In genomic region chr15:52100807-52101206, GRCh38 we compare ENCODE assay signal across 9 cellular contexts. TPM values are rescaled to one million over a fixed set of nuclear protein-coding genes. Genes with fewer than 3 reads are reported as not detected.
DNase-seq lines count a peak whose midpoint lies in the region; ATAC-seq and TF ChIP-seq lines count a peak whose summit lies in the region.
"Had no signal": no experiment of that assay in that cellular context is flagged by ENCODE, and none has a peak within 500 bp of the region (broad histone marks: within the 10 kb centered on the region; RNA-seq: fewer than 3 reads in every experiment).

No MANE protein-coding gene starts in this region.

- H3K36me3 Mint-ChIP-seq in MCF 10A (ENCODE audit: insufficient read depth, unreplicated experiment), result peaks cover 10% of the 10 kb centered on the region
- H3K36me3 Mint-ChIP-seq: WTC11 had no signal

- H3K4me3 ChIP-seq in lower lobe of right lung, result no peak overlapping the region

- no peaks in the 10 kb centered on the region for H3K9me3 ChIP-seq in lower lobe of right lung

- no peak overlapping the region for H3K27ac Mint-ChIP-seq in MCF 10A (ENCODE audit: low read depth, unreplicated experiment)
- H3K27ac Mint-ChIP-seq: WTC11 had no signal

- POLR2A ChIA-PET in MCF 10A (lab: Yijun Ruan, JAX), result interaction anchor here (0.5 to 8.8 kb wide), 9 partner anchors 10 to 295 kb away, joined by 3 to 214 read pairs (median 4); partner anchors contain the start of gene LEO1

- CTCF ChIA-PET in MCF 10A (lab: Yijun Ruan, JAX), result interaction anchor here (0.6 to 5.3 kb wide), 5 partner anchors 18 to 42 kb away, joined by 3 to 29 read pairs (median 4); no protein-coding TSS in a partner anchor

- H3K9me3 Mint-ChIP-seq in MCF 10A (ENCODE audit: unreplicated experiment), result no peaks in the 10 kb centered on the region

- H3K27me3 ChIP-seq in lower lobe of right lung (ENCODE audit: low read depth), result no peaks in the 10 kb centered on the region

- peaks cover 3% of the 10 kb centered on the region for H3K4me1 ChIP-seq in lower lobe of right lung

- no peak for TF ChIP-seq CTCF in AG09319 (IDR thresholded peaks at IDR 0.05; ENCODE audit: low read depth, low read length)
- TF ChIP-seq CTCF in MCF 10A (IDR thresholded peaks at IDR 0.05; ENCODE audit: unreplicated experiment), result no peak
- no peak for TF ChIP-seq CTCF in lower lobe of right lung (IDR thresholded peaks at IDR 0.05)

- peaks cover 41% of the 10 kb centered on the region for H3K4me1 Mint-ChIP-seq in MCF 10A (ENCODE audit: insufficient read depth, unreplicated experiment)

- no peaks in the 10 kb centered on the region for H3K27me3 Mint-ChIP-seq in MCF 10A (ENCODE audit: insufficient read depth, unreplicated experiment)

- H3K36me3 ChIP-seq in lower lobe of right lung, result no peaks in the 10 kb centered on the region

- DNase-seq in AG09319 (ENCODE audit: extremely low read depth, low read depth), result peak; percentile 84
- DNase-seq in M059J (ENCODE audit: low read depth), result peak; percentile 95
- peak; percentile 95 for DNase-seq in MCF 10A (ENCODE audit: unreplicated experiment)
- DNase-seq in lower lobe of right lung, result peak; percentile 82
- DNase-seq in activated naive CD4-positive, alpha-beta T cell treated with anti-CD3 and anti-CD28 coated beads, Interleukin-2, amount 50 U/mL, for 16 hours, result no peak
- no peak for DNase-seq in NCI-H748 treated with DMSO at 0.1 percent for 48 hours (lab: John Stamatoyannopoulos, UW)
- no peak for DNase-seq in activated effector memory CD4-positive, alpha-beta T cell treated with anti-CD3 and anti-CD28 coated beads, Interleukin-2, amount 50 U/mL, for 16 hours
- DNase-seq in activated CD4-positive, CD25-positive, alpha-beta regulatory T cell (lab: John Stamatoyannopoulos, UW), result no peak

- intact Hi-C loops in MCF 10A (cut with micrococcal nuclease) (no loop called here), lower lobe of right lung (cut with DNase I) (no loop called here)

- no peak overlapping the region for H3K27ac ChIP-seq in lower lobe of right lung

- ATAC-seq in lower lobe of right lung, result no peak
- ATAC-seq: WTC11 had no signal

- H3K4me3 Mint-ChIP-seq in MCF 10A (ENCODE audit: unreplicated experiment), result no peak overlapping the region
- H3K4me3 Mint-ChIP-seq: WTC11 had no signal

- TSS peak; percentile 52 for BruUV-seq in MCF 10A (replicated peaks; lab: Mats Ljungman, UMichigan)

RNA-seq across cellular contexts. Expression of gene BCL2L10, which starts 11.8 kb away (rescaled TPM):
- total RNA-seq in M059J (2014; rRNA removed; shearing (Covaris generic)), result not detected in 2 replicates
- total RNA-seq in MCF 10A (2022), result 0.42 TPM in 1 of 2 replicates, not detected in the other
- not detected for total RNA-seq in lower lobe of right lung

Comparison
In these comparisons a context has a peak if more than half of its experiments do, and no peak if none do; other contexts are left out.
1. DNase-seq: peak in AG09319 (single experiment), M059J (single experiment), MCF 10A (single experiment) and lower lobe of right lung (single experiment); none in activated naive CD4-positive, alpha-beta T cell treated with anti-CD3 and anti-CD28 coated beads, Interleukin-2, amount 50 U/mL, for 16 hours (single experiment), NCI-H748 treated with DMSO at 0.1 percent for 48 hours (single experiment), activated effector memory CD4-positive, alpha-beta T cell treated with anti-CD3 and anti-CD28 coated beads, Interleukin-2, amount 50 U/mL, for 16 hours (single experiment) and activated CD4-positive, CD25-positive, alpha-beta regulatory T cell (0 of 4).